ENCODE assay signal across 12 cellular contexts in the genomic region with DNA sequence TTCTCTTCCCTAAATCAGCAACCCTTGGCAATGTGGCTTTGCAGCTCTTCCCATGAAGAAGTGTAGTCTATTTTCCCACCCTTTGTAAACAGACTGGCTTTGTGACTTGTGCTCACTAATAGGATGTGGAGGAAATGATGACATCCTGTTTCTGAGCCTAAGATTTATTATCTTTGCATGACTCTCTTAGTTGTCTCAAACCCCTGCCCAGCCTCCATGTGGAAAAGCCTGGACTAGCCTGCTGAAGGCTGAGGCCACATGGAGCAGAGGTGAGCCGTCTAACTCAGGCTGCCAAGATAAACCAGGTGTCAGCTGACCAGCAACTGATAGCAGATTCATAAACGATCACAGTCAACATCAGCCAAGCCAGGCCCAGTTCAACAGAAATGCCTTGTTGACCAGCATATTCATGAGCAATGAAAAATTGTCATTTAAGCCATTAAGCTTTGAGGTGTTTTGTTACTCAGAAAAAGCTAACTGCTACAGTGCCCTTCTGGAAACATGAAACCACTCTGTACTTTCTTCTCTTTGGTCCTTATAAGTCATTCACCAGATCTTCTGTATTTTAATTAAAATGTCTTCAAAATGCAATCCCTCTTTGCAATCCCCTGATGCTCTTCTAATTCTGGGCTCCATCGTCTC.
DNase-seq lines count a peak whose midpoint lies in the region; ATAC-seq, FAIRE-seq and TF ChIP-seq lines count a peak whose summit lies in the region.
"Had no signal": no experiment of that assay in that cellular context is flagged by ENCODE, and none has a peak within 500 bp of the region (broad histone marks: within the 10 kb centered on the region; RNA-seq: fewer than 3 reads in every experiment).

No MANE protein-coding gene starts in this region.

- POLR2A ChIA-PET in endothelial cell of umbilical vein (lab: Charles Lee) = interaction anchor here (0.7 kb wide), 1 partner anchor 366 kb away, joined by 3 read pairs; no protein-coding TSS in a partner anchor

- H2AK5ac ChIP-seq in neuronal stem cell (ENCODE audit: low read depth, low read length) = no peak overlapping the region

- CTCF ChIA-PET in endothelial cell of umbilical vein (lab: Charles Lee) = interaction anchor here (0.7 to 1.3 kb wide), 3 partner anchors 49 to 925 kb away, joined by 3 to 4 read pairs (median 3); no protein-coding TSS in a partner anchor
- CTCF ChIA-PET in activated CD8-positive, alpha-beta memory T cell treated with anti-CD3 and anti-CD28 coated beads, Interleukin-2, amount 10 ng/mL, durations not matched to agents 7 days and 5 days (lab: Charles Lee) = no interaction called here

- H3K27me3 ChIP-seq in endothelial cell of umbilical vein (ENCODE audit: control insufficient read depth in 2 of 2, insufficient read depth in 2 of 2, low read length in 2 of 2) (no peaks in the 10 kb centered on the region), neuronal stem cell (ENCODE audit: control insufficient read depth in 3 of 3, insufficient read depth in 3 of 3, low read depth in 1 of 3, low read length in 3 of 3) (no peaks in the 10 kb centered on the region)
- H3K27me3 ChIP-seq: pancreas had no signal

- H4K8ac ChIP-seq in neuronal stem cell (ENCODE audit: low read depth, low read length) = no peak overlapping the region

- no peak overlapping the region for H2BK5ac ChIP-seq in neuronal stem cell (ENCODE audit: low read length)

- H3K4me1 ChIP-seq in endothelial cell of umbilical vein (ENCODE audit: control insufficient read depth, extremely low read depth, insufficient read depth, low read length) = peaks cover 30% of the 10 kb centered on the region
- H3K4me1 ChIP-seq in neuronal stem cell (ENCODE audit: control insufficient read depth in 2 of 2, insufficient read depth in 1 of 2, low read depth in 1 of 2, low read length in 2 of 2) = peaks cover 0 to 2% of the 10 kb centered on the region in 2 donors

- dilution Hi-C loops in endothelial cell of umbilical vein (cut with MboI; ENCODE audit: extremely low pct_ligation_motif_present, low sequenced_read_pairs) = no loop called here

- peak; percentile 14 to 16 for TF ChIP-seq CTCF in endothelial cell of umbilical vein (IDR thresholded peaks at IDR 0.05; ENCODE audit: extremely low read depth in 1 of 2, insufficient read depth in 1 of 2, low read depth in 1 of 2, low read length in 2 of 2)

- no peak overlapping the region for H3K4me3 Mint-ChIP-seq in activated CD8-positive, alpha-beta memory T cell treated with anti-CD3 and anti-CD28 coated beads, Interleukin-2, amount 10 ng/mL, durations not matched to agents 7 days and 5 days

- H3K27ac ChIP-seq in endothelial cell of umbilical vein (ENCODE audit: insufficient read depth, low read depth, low read length) (peak overlapping the region; percentile 63), neuronal stem cell (replicated peaks; ENCODE audit: low read length) (no peak overlapping the region)
- H3K27ac ChIP-seq: pancreas had no signal

- H3K36me3 Mint-ChIP-seq in activated CD8-positive, alpha-beta memory T cell treated with anti-CD3 and anti-CD28 coated beads, Interleukin-2, amount 10 ng/mL, durations not matched to agents 7 days and 5 days = no peaks in the 10 kb centered on the region

- no peak overlapping the region for H2BK120ac ChIP-seq in neuronal stem cell (ENCODE audit: low read depth, low read length)

- H4K91ac ChIP-seq in neuronal stem cell (ENCODE audit: low read depth, low read length, poor library complexity) = no peak overlapping the region

- peaks cover 7% of the 10 kb centered on the region for H3K9me3 Mint-ChIP-seq in activated CD8-positive, alpha-beta memory T cell treated with anti-CD3 and anti-CD28 coated beads, Interleukin-2, amount 10 ng/mL, durations not matched to agents 7 days and 5 days (ENCODE audit: low read depth)

- H3K4me3 ChIP-seq in endothelial cell of umbilical vein (replicated peaks in 1 of 3; ENCODE audit: insufficient read depth in 1 of 3, low read depth in 1 of 3, low read length in 3 of 3) (no peak overlapping the region), neuronal stem cell (ENCODE audit: low read length in 2 of 2) (no peak overlapping the region)
- H3K4me3 ChIP-seq: pancreas had no signal

- H3K36me3 ChIP-seq in endothelial cell of umbilical vein (ENCODE audit: control insufficient read depth in 2 of 2, extremely low read depth in 1 of 2, insufficient read depth in 2 of 2, low read length in 2 of 2) (no peaks in the 10 kb centered on the region), neuronal stem cell (replicated peaks in 1 of 2; ENCODE audit: control insufficient read depth in 2 of 2, insufficient read depth in 2 of 2, low read length in 2 of 2) (no peaks in the 10 kb centered on the region)
- H3K36me3 ChIP-seq: pancreas had no signal

- H3K4me2 ChIP-seq in endothelial cell of umbilical vein (ENCODE audit: insufficient read depth, low read length) (peak overlapping the region; percentile 32), neuronal stem cell (ENCODE audit: insufficient read depth, low read length, poor library complexity, severe bottlenecking) (no peak overlapping the region)

- no peak overlapping the region for H3K14ac ChIP-seq in neuronal stem cell (ENCODE audit: low read length)

- DNase-seq in EL = peak; percentile 51
- peak; percentile 74 for DNase-seq in MV-4-11 (lab: John Stamatoyannopoulos, UW)
- peak; percentile 100 for DNase-seq in endothelial cell of umbilical vein (ENCODE audit: low read depth, low spot score)
- DNase-seq in neuronal stem cell (ENCODE audit: low spot score) = no peak
- DNase-seq in NCI-H226 = no peak
- no peak for DNase-seq in activated CD8-positive, alpha-beta memory T cell treated with anti-CD3 and anti-CD28 coated beads, Interleukin-2, amount 10 ng/mL, durations not matched to agents 7 days and 5 days
- no peak for DNase-seq in stimulated activated CD4-positive, alpha-beta T cell treated with anti-CD3 and anti-CD28 coated beads, Interleukin-4, amount 100 ng/mL, for 24 hours
- DNase-seq in NAMALWA (ENCODE audit: low spot score) = no peak
- DNase-seq: activated T-cell treated with anti-CD3 and anti-CD28 coated beads, Interleukin-2, amount 50 U/mL, for 1 hour; cerebellar nuclear complex; NCI-H2227 treated with DMSO at 0.1 percent for 48 hours; pancreas had no signal

- H2AFZ ChIP-seq in endothelial cell of umbilical vein (ENCODE audit: low read depth, low read length) = no peak overlapping the region
- H2AFZ ChIP-seq in neuronal stem cell (ENCODE audit: low read length) = no peak overlapping the region

- no peak overlapping the region for H2BK15ac ChIP-seq in neuronal stem cell (ENCODE audit: low read length)

- H3K27me3 Mint-ChIP-seq in activated CD8-positive, alpha-beta memory T cell treated with anti-CD3 and anti-CD28 coated beads, Interleukin-2, amount 10 ng/mL, durations not matched to agents 7 days and 5 days = no peaks in the 10 kb centered on the region

- H3K18ac ChIP-seq in neuronal stem cell (ENCODE audit: low read length) = peak overlapping the region; percentile 15

- no peak overlapping the region for H3K9ac ChIP-seq in endothelial cell of umbilical vein (replicated peaks; ENCODE audit: extremely low read depth, insufficient read depth, low read length)
- H3K9ac ChIP-seq in neuronal stem cell (ENCODE audit: low read depth, low read length, poor library complexity) = no peak overlapping the region

- no peaks in the 10 kb centered on the region for H4K20me1 ChIP-seq in endothelial cell of umbilical vein (replicated peaks; ENCODE audit: control insufficient read depth, extremely low read depth, insufficient read depth, low read length)

- no CpG with 5 or more reads among the region's 3 CpGs for WGBS in neuronal stem cell (ENCODE audit: extremely low coverage in 2 of 2, insufficient read length in 2 of 2, insufficient replicate concordance in 1 of 2), 2 donors

- H3K79me2 ChIP-seq in endothelial cell of umbilical vein (ENCODE audit: control insufficient read depth, insufficient read depth, low read length) = no peaks in the 10 kb centered on the region

- H3K9me1 ChIP-seq in endothelial cell of umbilical vein (replicated peaks; ENCODE audit: control insufficient read depth, extremely low read depth, insufficient read depth, low read length) = no peaks in the 10 kb centered on the region

- H2BK12ac ChIP-seq in neuronal stem cell (ENCODE audit: low read length) = no peak overlapping the region

- H3K79me1 ChIP-seq in neuronal stem cell (ENCODE audit: low read depth, low read length) = no peaks in the 10 kb centered on the region

- peak; percentile 57 for TF ChIP-seq POLR2A in endothelial cell of umbilical vein (IDR thresholded peaks at IDR 0.05; ENCODE audit: low read depth, low read length)

- no TSS peak for BruUV-seq in endothelial cell of umbilical vein (replicated peaks; lab: Mats Ljungman, UMichigan)

- no peak overlapping the region for H3K23ac ChIP-seq in neuronal stem cell (ENCODE audit: low read depth, low read length, poor library complexity)

- H3K9me3 ChIP-seq in endothelial cell of umbilical vein (replicated peaks; ENCODE audit: control insufficient read depth, insufficient read depth, low read length) = no peaks in the 10 kb centered on the region
- peaks cover 0 to 2% of the 10 kb centered on the region in 2 donors for H3K9me3 ChIP-seq in neuronal stem cell (replicated peaks in 1 of 2; ENCODE audit: control insufficient read depth in 2 of 2, insufficient read depth in 1 of 2, low read depth in 1 of 2, low read length in 2 of 2)
- H3K9me3 ChIP-seq: pancreas had no signal

- H3K4ac ChIP-seq in neuronal stem cell (ENCODE audit: low read length) = no peak overlapping the region

- no peaks in the 10 kb centered on the region for H3K4me1 Mint-ChIP-seq in activated CD8-positive, alpha-beta memory T cell treated with anti-CD3 and anti-CD28 coated beads, Interleukin-2, amount 10 ng/mL, durations not matched to agents 7 days and 5 days

- FAIRE-seq in endothelial cell of umbilical vein (lab: Jason Lieb, UNC) = peak; percentile 96
- FAIRE-seq: pancreas had no signal

- no peak overlapping the region for H3K27ac Mint-ChIP-seq in activated CD8-positive, alpha-beta memory T cell treated with anti-CD3 and anti-CD28 coated beads, Interleukin-2, amount 10 ng/mL, durations not matched to agents 7 days and 5 days

- ATAC-seq in activated CD8-positive, alpha-beta memory T cell treated with anti-CD3 and anti-CD28 coated beads, Interleukin-2, amount 10 ng/mL, durations not matched to agents 7 days and 5 days = no peak

- intact Hi-C loops in endothelial cell of umbilical vein (cut with micrococcal nuclease) = loop anchor here (1.0 to 2.0 kb wide), 5 partner anchors 34 to 897 kb away; partner anchors contain the start of gene FZD8

TF ChIP-seq in endothelial cell of umbilical vein, 7 proteins besides CTCF, POLR2A, EP300 and RAD21 (continues in another document):
- TF ChIP-seq JUN (IDR thresholded peaks at IDR 0.05; ENCODE audit: borderline replicate concordance, insufficient read depth, insufficient read length, low read depth) (peak; percentile 77), GATA2 (IDR thresholded peaks at IDR 0.05; ENCODE audit: insufficient read depth, insufficient read length, low read depth, low read length) (peak; percentile 96), FOS (IDR thresholded peaks at IDR 0.05; ENCODE audit: borderline replicate concordance, insufficient read depth, low read length) (peak; percentile 89), MYC (IDR thresholded peaks at IDR 0.05; ENCODE audit: low read depth, low read length) (peak; percentile 52), EZH2 (IDR thresholded peaks at IDR 0.05; ENCODE audit: borderline replicate concordance, low read depth, low read length, severe bottlenecking) (no peak)

Comparison
In these comparisons a context has a peak if more than half of its experiments do, and no peak if none do; other contexts are left out.
1. DNase-seq: peak in EL (single experiment), MV-4-11 (single experiment) and endothelial cell of umbilical vein (single experiment); none in neuronal stem cell (single experiment), NCI-H226 (single experiment), activated CD8-positive, alpha-beta memory T cell treated with anti-CD3 and anti-CD28 coated beads, Interleukin-2, amount 10 ng/mL, durations not matched to agents 7 days and 5 days (single experiment), stimulated activated CD4-positive, alpha-beta T cell treated with anti-CD3 and anti-CD28 coated beads, Interleukin-4, amount 100 ng/mL, for 24 hours (single experiment) and NAMALWA (single experiment).